ENCODE assay signal across 9 cellular contexts in genomic region chr7:86989407-86989806, GRCh38.
"Had no signal": no experiment of that assay in that cellular context is flagged by ENCODE, and none has a peak within 500 bp of the region (broad histone marks: within the 10 kb centered on the region; RNA-seq: fewer than 3 reads in every experiment).

No MANE protein-coding gene starts in this region.

- H3K9me3 ChIP-seq: HAP-1 had no signal

- ATAC-seq: HCT116, HepG2 had no signal

- H3K27ac ChIP-seq: GM23248, HL-60 had no signal

- H3K36me3 ChIP-seq: HAP-1 had no signal

- H3K4me3 ChIP-seq: GM23248, HAP-1 had no signal

- H2AFZ ChIP-seq: GM23248 had no signal

- DNase-seq: GM23248, GOT3, H7, HFFc6, KBM-7 had no signal

- H3K4me1 ChIP-seq: HAP-1 had no signal

- H3K9ac ChIP-seq: GM23248 had no signal
